In the genomic region with DNA sequence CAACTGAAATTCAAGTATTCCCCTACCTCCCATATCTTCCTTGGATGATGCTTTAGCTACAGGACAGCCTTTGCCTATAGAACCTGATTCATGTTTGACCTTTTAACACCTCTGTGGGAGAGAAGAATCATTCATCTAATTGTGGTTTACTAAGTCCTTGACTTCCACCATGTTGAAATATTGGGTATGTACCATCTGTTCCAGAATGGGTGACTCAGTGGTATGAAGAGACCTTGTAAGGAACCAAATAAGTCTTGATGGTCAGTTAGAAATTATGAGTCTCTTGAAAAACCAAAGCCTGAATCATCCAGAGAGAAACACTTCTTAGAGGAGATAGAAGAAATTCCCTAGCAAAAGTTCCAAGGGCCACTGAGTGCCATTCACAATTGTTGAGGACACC, we compare ENCODE assay signal across 20 cellular contexts. TPM values are rescaled to one million over a fixed set of nuclear protein-coding genes. Genes with fewer than 3 reads are reported as not detected.
DNase-seq lines count a peak whose midpoint lies in the region; ATAC-seq and TF ChIP-seq lines count a peak whose summit lies in the region.
"Had no signal": no experiment of that assay in that cellular context is flagged by ENCODE, and none has a peak within 500 bp of the region (broad histone marks: within the 10 kb centered on the region; RNA-seq: fewer than 3 reads in every experiment).

No MANE protein-coding gene starts in this region.

- H3K27ac ChIP-seq in OCI-LY7 (ENCODE audit: low read depth, low read length, poor library complexity, severe bottlenecking) (no peak overlapping the region), lower lobe of right lung (no peak overlapping the region)
- H3K27ac ChIP-seq: A549, parathyroid adenoma had no signal

- H3K27me3 Mint-ChIP-seq in activated T-cell treated with anti-CD3 and anti-CD28 coated beads, Interleukin-2, amount 50 U/mL, for 24 hours, result no peaks in the 10 kb centered on the region
- H3K27me3 Mint-ChIP-seq in activated T-cell treated with anti-CD3 and anti-CD28 coated beads, Interleukin-2, amount 50 U/mL, for 72 hours (ENCODE audit: low read depth), result no peaks in the 10 kb centered on the region
- H3K27me3 Mint-ChIP-seq: activated naive CD4-positive, alpha-beta T cell treated with anti-CD3 and anti-CD28 coated beads, Interleukin-2, amount 50 U/mL, for 24 hours had no signal

- H3K4me1 ChIP-seq in OCI-LY7 (ENCODE audit: insufficient read depth, low read length, poor library complexity, severe bottlenecking), result peaks cover 10% of the 10 kb centered on the region
- peaks cover 31% of the 10 kb centered on the region for H3K4me1 ChIP-seq in skeletal muscle satellite cell (ENCODE audit: control insufficient read depth, insufficient read depth, low read length)
- H3K4me1 ChIP-seq in lower lobe of right lung, result no peaks in the 10 kb centered on the region
- H3K4me1 ChIP-seq: parathyroid adenoma had no signal

- H3K4me3 ChIP-seq in OCI-LY7 (ENCODE audit: low read depth, low read length, poor library complexity, severe bottlenecking) (no peak overlapping the region), fibroblast of mammary gland (ENCODE audit: control insufficient read depth, low read depth, low read length) (no peak overlapping the region), skeletal muscle satellite cell (ENCODE audit: low read length) (peak overlapping the region; percentile 25), lower lobe of right lung (no peak overlapping the region)
- H3K4me3 ChIP-seq: A549 had no signal

- no TSS peak for BruUV-seq in OCI-LY7 (replicated peaks; lab: Mats Ljungman, UMichigan)

- POLR2A ChIA-PET in OCI-LY7 (lab: Charles Lee), result no interaction called here

- no peaks in the 10 kb centered on the region for H3K9me3 Mint-ChIP-seq in activated T-cell treated with anti-CD3 and anti-CD28 coated beads, Interleukin-2, amount 50 U/mL, for 24 hours
- H3K9me3 Mint-ChIP-seq in activated T-cell treated with anti-CD3 and anti-CD28 coated beads, Interleukin-2, amount 50 U/mL, for 72 hours, result no peaks in the 10 kb centered on the region
- H3K9me3 Mint-ChIP-seq: activated naive CD4-positive, alpha-beta T cell treated with anti-CD3 and anti-CD28 coated beads, Interleukin-2, amount 50 U/mL, for 24 hours; T-helper 1 cell treated with Interleukin-12 subunit alpha and Interleukin-12 subunit beta and Interleukin-4 antibody, amounts not matched to agents 30 μg/mL and 1 μg/mL, for 36 hours had no signal

- TF ChIP-seq CTCF in OCI-LY7 (conservative IDR thresholded peaks at IDR 0.05; ENCODE audit: low read length) (no peak), fibroblast of mammary gland (conservative IDR thresholded peaks at IDR 0.05; ENCODE audit: control insufficient read depth, insufficient read depth, low read depth, low read length) (no peak), lower lobe of right lung (IDR thresholded peaks at IDR 0.05) (no peak)

- H3K36me3 Mint-ChIP-seq in activated T-cell treated with anti-CD3 and anti-CD28 coated beads, Interleukin-2, amount 50 U/mL, for 24 hours (ENCODE audit: low read depth), result peaks cover 27% of the 10 kb centered on the region
- H3K36me3 Mint-ChIP-seq in activated T-cell treated with anti-CD3 and anti-CD28 coated beads, Interleukin-2, amount 50 U/mL, for 72 hours (ENCODE audit: insufficient read depth in 2 of 2), result peaks cover 18 to 43% of the 10 kb centered on the region in 2 donors

- H3K9me3 ChIP-seq in OCI-LY7 (ENCODE audit: low read length), result no peaks in the 10 kb centered on the region
- no peaks in the 10 kb centered on the region for H3K9me3 ChIP-seq in skeletal muscle satellite cell (replicated peaks; ENCODE audit: low read length)
- no peaks in the 10 kb centered on the region for H3K9me3 ChIP-seq in lower lobe of right lung
- H3K9me3 ChIP-seq: A549 had no signal

- peaks cover 41% of the 10 kb centered on the region for H3K4me1 Mint-ChIP-seq in activated T-cell treated with anti-CD3 and anti-CD28 coated beads, Interleukin-2, amount 50 U/mL, for 24 hours (ENCODE audit: low read depth)
- peaks cover 38% of the 10 kb centered on the region for H3K4me1 Mint-ChIP-seq in activated T-cell treated with anti-CD3 and anti-CD28 coated beads, Interleukin-2, amount 50 U/mL, for 72 hours (ENCODE audit: low read depth)

- no peaks in the 10 kb centered on the region for H3K27me3 ChIP-seq in skeletal muscle satellite cell (ENCODE audit: control insufficient read depth, insufficient read depth, low read length)
- no peaks in the 10 kb centered on the region for H3K27me3 ChIP-seq in lower lobe of right lung (ENCODE audit: low read depth)

- H3K79me2 ChIP-seq in OCI-LY7 (ENCODE audit: insufficient read depth, low read depth, low read length), result no peaks in the 10 kb centered on the region
- H3K79me2 ChIP-seq: parathyroid adenoma had no signal

- H3K9ac ChIP-seq in skeletal muscle satellite cell (ENCODE audit: low read depth, low read length), result no peak overlapping the region
- H3K9ac ChIP-seq: parathyroid adenoma had no signal

- H2AFZ ChIP-seq in OCI-LY7 (ENCODE audit: low read length), result no peak overlapping the region
- H2AFZ ChIP-seq: parathyroid adenoma had no signal

- CTCF ChIA-PET in OCI-LY7 (lab: Charles Lee; ENCODE audit: unreplicated experiment), result no interaction called here

- peak overlapping the region; percentile 15 for H3K27ac Mint-ChIP-seq in activated T-cell treated with anti-CD3 and anti-CD28 coated beads, Interleukin-2, amount 50 U/mL, for 24 hours
- no peak overlapping the region for H3K27ac Mint-ChIP-seq in activated T-cell treated with anti-CD3 and anti-CD28 coated beads, Interleukin-2, amount 50 U/mL, for 72 hours
- H3K27ac Mint-ChIP-seq: T-helper 1 cell treated with Interleukin-12 subunit alpha and Interleukin-12 subunit beta and Interleukin-4 antibody, amounts not matched to agents 30 μg/mL and 1 μg/mL, for 36 hours had no signal

- H3K9me2 ChIP-seq in OCI-LY7 (ENCODE audit: insufficient read depth, low read length), result no peaks in the 10 kb centered on the region

- H3K36me3 ChIP-seq in OCI-LY7 (ENCODE audit: insufficient read depth, low read length), result peaks cover 91% of the 10 kb centered on the region
- peaks cover 61% of the 10 kb centered on the region for H3K36me3 ChIP-seq in skeletal muscle satellite cell (ENCODE audit: insufficient read depth, low read length)
- peaks cover 93% of the 10 kb centered on the region for H3K36me3 ChIP-seq in lower lobe of right lung

- intact Hi-C loops in OCI-LY7 (cut with micrococcal nuclease; ENCODE audit: unreplicated experiment) (no loop called here), Right ventricle myocardium inferior (cut with DNase I) (no loop called here), lower lobe of right lung (cut with DNase I) (no loop called here)

- DNase-seq in activated T-cell treated with anti-CD3 and anti-CD28 coated beads, Interleukin-2, amount 50 U/mL, for 24 hours, result no peak
- DNase-seq in activated T-cell treated with anti-CD3 and anti-CD28 coated beads, Interleukin-2, amount 50 U/mL, for 72 hours, result no peak
- DNase-seq in OCI-LY7 (ENCODE audit: low spot score) (no peak), fibroblast of mammary gland (ENCODE audit: low read depth) (peak; percentile 99), Right ventricle myocardium inferior (ENCODE audit: missing footprints) (no peak), lower lobe of right lung (no peak)
- DNase-seq: activated CD8-positive, alpha-beta memory T cell treated with anti-CD3 and anti-CD28 coated beads, Interleukin-2, amount 50 U/mL, for 4 hours; Calu3; kidney; NCI-H2107; NCI-H82; stimulated activated CD4-positive, alpha-beta T cell treated with anti-CD3 and anti-CD28 coated beads, Interleukin-12 subunit alpha, Interleukin-12 subunit beta, amount 100 ng/mL, for 4 hours; substantia nigra had no signal

- no peak for ATAC-seq in activated T-cell treated with anti-CD3 and anti-CD28 coated beads, Interleukin-2, amount 50 U/mL, for 72 hours (replicated peaks in 1 of 2)
- ATAC-seq in Right ventricle myocardium inferior (no peak), lower lobe of right lung (no peak), HG02852 (IDR thresholded peaks at IDR 0.05; ENCODE audit: unreplicated experiment) (no peak)
- ATAC-seq: A549, HepG2 had no signal

- H4K20me1 ChIP-seq in OCI-LY7 (ENCODE audit: insufficient read depth, low read length), result no peaks in the 10 kb centered on the region

- H3K4me3 Mint-ChIP-seq in activated T-cell treated with anti-CD3 and anti-CD28 coated beads, Interleukin-2, amount 50 U/mL, for 24 hours, result no peak overlapping the region
- H3K4me3 Mint-ChIP-seq in activated T-cell treated with anti-CD3 and anti-CD28 coated beads, Interleukin-2, amount 50 U/mL, for 72 hours, result no peak overlapping the region
- H3K4me3 Mint-ChIP-seq: activated naive CD4-positive, alpha-beta T cell treated with anti-CD3 and anti-CD28 coated beads, Interleukin-2, amount 50 U/mL, for 24 hours; T-helper 1 cell treated with Interleukin-12 subunit alpha and Interleukin-12 subunit beta and Interleukin-4 antibody, amounts not matched to agents 30 μg/mL and 1 μg/mL, for 36 hours had no signal

- peak overlapping the region; percentile 10; the same call in 1 of the 2 replicates for H3K4me2 ChIP-seq in OCI-LY7 (ENCODE audit: low read length)
- no peak overlapping the region for H3K4me2 ChIP-seq in skeletal muscle satellite cell (ENCODE audit: low read length)
- H3K4me2 ChIP-seq: A549 had no signal

RNA-seq across cellular contexts. Expression of gene STAMBP, which starts 27.5 kb away (rescaled TPM):
- 100 to 1,000 TPM; 101 to 107 TPM for total RNA-seq in activated T-cell treated with anti-CD3 and anti-CD28 coated beads, Interleukin-2, amount 50 U/mL, for 72 hours
- total RNA-seq in OCI-LY7 (2014; rRNA removed; shearing (Covaris generic)), result 23.4 and 27.2 TPM in 2 replicates
- total RNA-seq in OCI-LY7 (2022) (43.7 and 49.0 TPM in 2 replicates), Right ventricle myocardium inferior (27.8 TPM), lower lobe of right lung (31.3 TPM)
- total RNA-seq in skeletal muscle satellite cell (2012; rRNA removed), result 21.0 and 25.1 TPM in 2 replicates

RNA-seq across cellular contexts. Expression of gene ACTG2, which starts 36.6 kb away (rescaled TPM):
- under 1 TPM in 1 of 2 donors, not detected in 1; 0.22 TPM for total RNA-seq in activated T-cell treated with anti-CD3 and anti-CD28 coated beads, Interleukin-2, amount 50 U/mL, for 72 hours
- total RNA-seq in OCI-LY7 (2014; rRNA removed; shearing (Covaris generic)), result not detected in 2 replicates
- total RNA-seq in OCI-LY7 (2022), result not detected in 2 replicates
- 0.25 and 1.3 TPM in 2 replicates for total RNA-seq in skeletal muscle satellite cell (2012; rRNA removed)
- total RNA-seq in Right ventricle myocardium inferior, result 1.9 TPM
- total RNA-seq in lower lobe of right lung, result 22.2 TPM
- total RNA-seq: Calu3 had no signal
